In the genomic region with DNA sequence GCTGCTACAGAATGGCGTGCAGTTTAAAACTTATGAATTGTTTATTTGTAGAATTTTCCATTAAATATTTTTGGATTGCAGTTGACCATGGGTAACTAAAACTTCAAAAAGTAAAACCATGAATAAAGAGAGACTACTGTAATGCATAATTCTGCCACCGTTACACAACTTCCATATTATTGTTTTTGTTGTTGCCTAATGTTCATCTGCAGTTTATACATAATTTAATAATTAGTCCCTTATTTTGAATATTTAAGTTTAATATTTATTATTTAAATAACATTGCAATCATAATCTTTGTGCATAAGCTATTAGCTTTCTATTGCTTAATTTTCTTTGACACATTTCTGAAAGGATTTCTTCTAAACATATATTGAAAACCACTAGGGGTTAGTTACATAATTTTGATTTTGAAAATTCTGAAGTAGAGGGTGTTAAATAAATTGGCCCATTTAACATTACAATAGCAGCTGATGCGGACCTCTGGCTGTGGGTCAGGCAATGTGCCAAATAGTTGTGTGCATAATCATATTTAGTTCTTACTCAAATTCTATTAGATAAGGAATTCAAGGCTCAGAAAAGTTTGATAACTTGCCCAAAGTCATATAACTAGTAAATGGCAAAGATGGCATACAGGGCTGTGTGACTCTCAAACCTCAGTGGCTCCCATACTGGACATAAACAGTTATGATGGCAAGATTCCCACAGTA, we compare ENCODE assay signal across 12 cellular contexts. TPM values are rescaled to one million over a fixed set of nuclear protein-coding genes. Genes with fewer than 3 reads are reported as not detected.
DNase-seq lines count a peak whose midpoint lies in the region; ATAC-seq, FAIRE-seq and TF ChIP-seq lines count a peak whose summit lies in the region.
"Had no signal": no experiment of that assay in that cellular context is flagged by ENCODE, and none has a peak within 500 bp of the region (broad histone marks: within the 10 kb centered on the region; RNA-seq: fewer than 3 reads in every experiment).

No MANE protein-coding gene starts in this region.

- H2BK5ac ChIP-seq in H9 (ENCODE audit: insufficient read length, low read length): no peak overlapping the region

- no peak overlapping the region for H4K5ac ChIP-seq in H9 (ENCODE audit: insufficient read length, low read depth, low read length)

- H3K27me3 ChIP-seq in HepG2 (ENCODE audit: control insufficient read depth in 1 of 2, insufficient read depth in 2 of 2, low read length in 2 of 2) (peaks cover 0 to 17% of the 10 kb centered on the region in 2 experiments; a peak in 2 of 5 replicates), right lobe of liver (no peaks in the 10 kb centered on the region), neural progenitor cell (no peaks in the 10 kb centered on the region), H9 (ENCODE audit: insufficient read depth, low read length) (no peaks in the 10 kb centered on the region), right cardiac atrium (ENCODE audit: control insufficient read depth, insufficient read depth) (no peaks in the 10 kb centered on the region)

- H3K56ac ChIP-seq in H9 (ENCODE audit: insufficient read length, low read depth, low read length): no peak overlapping the region

- no peak overlapping the region for H2BK12ac ChIP-seq in H9 (ENCODE audit: insufficient read length, low read depth, low read length)

- no peak overlapping the region for H2BK20ac ChIP-seq in H9 (ENCODE audit: low read depth, low read length, poor library complexity, severe bottlenecking)

- no peak overlapping the region for H3K23ac ChIP-seq in H9 (ENCODE audit: insufficient read length, low read depth, low read length)

- H3K36me3 ChIP-seq in HepG2 (replicated peaks in 1 of 2; ENCODE audit: control insufficient read depth in 1 of 2, insufficient read depth in 2 of 2, low read length in 2 of 2) (no peaks in the 10 kb centered on the region), right lobe of liver (no peaks in the 10 kb centered on the region), neural progenitor cell (no peaks in the 10 kb centered on the region)

- H3K4me1 ChIP-seq in HepG2 (ENCODE audit: insufficient read depth, low read length) (peaks cover 11% of the 10 kb centered on the region; the same call in 1 of the 2 replicates), right lobe of liver (no peaks in the 10 kb centered on the region), neural progenitor cell (no peaks in the 10 kb centered on the region), H9 (ENCODE audit: insufficient read depth, low read length) (no peaks in the 10 kb centered on the region), right cardiac atrium (ENCODE audit: control insufficient read depth, insufficient read depth, low read length) (peaks cover 2% of the 10 kb centered on the region)

- H3K4me1 Mint-ChIP-seq in neural progenitor cell (no peaks in the 10 kb centered on the region), H9 (no peaks in the 10 kb centered on the region)
- H3K4me1 Mint-ChIP-seq: immature natural killer cell had no signal

- TF ChIP-seq CTCF in HepG2 (CRISPR knock-in tag; IDR thresholded peaks at IDR 0.05) (no peak), right lobe of liver (IDR thresholded peaks at IDR 0.05) (no peak), fibroblast of villous mesenchyme (IDR thresholded peaks at IDR 0.05; ENCODE audit: insufficient read depth, low read depth, low read length) (no peak), neural progenitor cell (IDR thresholded peaks at IDR 0.05) (no peak), H9 (conservative IDR thresholded peaks at IDR 0.05) (no peak)

- H3K4ac ChIP-seq in H9 (ENCODE audit: low read depth, low read length): no peak overlapping the region

- no peak for TF ChIP-seq POLR2A in HepG2 (IDR thresholded peaks at IDR 0.05; ENCODE audit: insufficient read depth in 1 of 2, low read depth in 2 of 2, low read length in 2 of 2)
- no peak for TF ChIP-seq POLR2A in right lobe of liver (IDR thresholded peaks at IDR 0.05)

- H3K4me3 Mint-ChIP-seq in neural progenitor cell (no peak overlapping the region), H9 (no peak overlapping the region)
- H3K4me3 Mint-ChIP-seq: immature natural killer cell had no signal

- H3K36me3 Mint-ChIP-seq in neural progenitor cell (peaks cover 4% of the 10 kb centered on the region), H9 (ENCODE audit: insufficient read depth in 1 of 3, low read depth in 3 of 3) (no peaks in the 10 kb centered on the region)
- H3K36me3 Mint-ChIP-seq: immature natural killer cell had no signal

- BruUV-seq in HepG2 (replicated peaks; lab: Mats Ljungman, UMichigan): no TSS peak

- H3K27ac ChIP-seq in HepG2 (ENCODE audit: extremely low read length, insufficient read depth, low read length) (no peak overlapping the region), right lobe of liver (no peak overlapping the region), neural progenitor cell (no peak overlapping the region), H9 (ENCODE audit: insufficient read length, low read depth, low read length) (no peak overlapping the region), right cardiac atrium (ENCODE audit: low read length) (no peak overlapping the region)

- no peaks in the 10 kb centered on the region for H3F3A ChIP-seq in neural progenitor cell (ENCODE audit: low read depth)

- H3K9ac ChIP-seq in HepG2 (ENCODE audit: insufficient read depth, low read depth, low read length) (peak overlapping the region; percentile 1; the same call in 1 of the 2 replicates), neural progenitor cell (no peak overlapping the region), H9 (ENCODE audit: extremely low read depth, insufficient read length, low read length) (no peak overlapping the region)

- TF ChIP-seq EP300 in HepG2 (IDR thresholded peaks at IDR 0.05; ENCODE audit: low read depth in 2 of 2, low read length in 2 of 2) (no peak), HepG2 (CRISPR knock-in tag; IDR thresholded peaks at IDR 0.05; ENCODE audit: borderline replicate concordance) (no peak)

- no peak overlapping the region for H4K8ac ChIP-seq in H9 (replicated peaks; ENCODE audit: insufficient read length, low read depth, low read length)

- H3K27me3 Mint-ChIP-seq in neural progenitor cell (ENCODE audit: insufficient read depth, low read depth): no peaks in the 10 kb centered on the region
- H3K27me3 Mint-ChIP-seq in H9 (ENCODE audit: low read depth): no peaks in the 10 kb centered on the region

- H3K79me2 ChIP-seq in HepG2 (ENCODE audit: insufficient read depth, low read length) (no peaks in the 10 kb centered on the region), neural progenitor cell (ENCODE audit: low read depth) (no peaks in the 10 kb centered on the region), H9 (ENCODE audit: insufficient read depth, low read length) (no peaks in the 10 kb centered on the region)

- H3K27ac Mint-ChIP-seq in neural progenitor cell (no peak overlapping the region), H9 (no peak overlapping the region; a peak in 1 of 7 replicates)
- H3K27ac Mint-ChIP-seq: immature natural killer cell had no signal

- no peak overlapping the region for H2BK15ac ChIP-seq in H9 (ENCODE audit: low read depth, low read length)

- H4K20me1 ChIP-seq in HepG2 (ENCODE audit: insufficient read depth, low read length) (no peaks in the 10 kb centered on the region), neural progenitor cell (ENCODE audit: low read depth) (no peaks in the 10 kb centered on the region), H9 (ENCODE audit: control insufficient read depth, insufficient read depth, insufficient read length) (no peaks in the 10 kb centered on the region)

- intact Hi-C loops in HepG2 (cut with micrococcal nuclease; ENCODE audit: unreplicated experiment): no loop called here
- intact Hi-C loops in right lobe of liver (cut with DNase I): no loop called here
- intact Hi-C loops in right cardiac atrium (cut with DNase I): no loop called here

- H2AK5ac ChIP-seq in H9 (ENCODE audit: insufficient read length, low read length): no peak overlapping the region

- no peaks in the 10 kb centered on the region for H3K79me1 ChIP-seq in H9 (ENCODE audit: insufficient read depth, low read depth, low read length, poor library complexity, severe bottlenecking)

- no peak overlapping the region for H3K18ac ChIP-seq in H9 (ENCODE audit: insufficient read length, low read depth, low read length)

- H3K9me3 ChIP-seq in HepG2 (ENCODE audit: low read length) (no peaks in the 10 kb centered on the region), right lobe of liver (no peaks in the 10 kb centered on the region), neural progenitor cell (ENCODE audit: low read depth) (no peaks in the 10 kb centered on the region), H9 (ENCODE audit: control insufficient read depth, low read depth, low read length) (no peaks in the 10 kb centered on the region), right cardiac atrium (ENCODE audit: control insufficient read depth, low read length) (no peaks in the 10 kb centered on the region)

- in situ Hi-C loops in HepG2 (cut with HindIII; ENCODE audit: extremely low pct_ligation_motif_present, low pct_unique_long_range_greater_than_20kb): no loop called here

- 29% methylated on average over 3 of the region's 3 CpGs for WGBS in HepG2 (ENCODE audit: low lambda C conversion rate)
- WGBS in right lobe of liver (ENCODE audit: insufficient coverage, low coverage, low lambda C conversion rate, missing lambda C conversion rate): 50% methylated on average over 3 of the region's 3 CpGs
- WGBS in H9 (ENCODE audit: extremely low coverage, insufficient read length, low lambda C conversion rate): no CpG with 5 or more reads among the region's 3 CpGs
- WGBS in right cardiac atrium: 51% methylated on average over 3 of the region's 3 CpGs

- H3K4me2 ChIP-seq in HepG2 (ENCODE audit: low read depth, low read length): peak overlapping the region; percentile 52
- H3K4me2 ChIP-seq in neural progenitor cell: no peak overlapping the region
- no peak overlapping the region for H3K4me2 ChIP-seq in H9 (ENCODE audit: insufficient read depth, insufficient read length, low read length)

- FAIRE-seq in HepG2 (lab: Jason Lieb, UNC): no peak

- H2AFZ ChIP-seq in HepG2 (ENCODE audit: low read length) (no peak overlapping the region), neural progenitor cell (replicated peaks) (no peak overlapping the region), H9 (ENCODE audit: low read length) (no peak overlapping the region)

- H3K14ac ChIP-seq in H9 (ENCODE audit: insufficient read depth, low read length): no peak overlapping the region

- no peak for ATAC-seq in HepG2
- ATAC-seq in right lobe of liver: no peak
- no peak for ATAC-seq in GM19328 (IDR thresholded peaks at IDR 0.05; ENCODE audit: unreplicated experiment)
- no peak for ATAC-seq in right cardiac atrium

- POLR2A ChIA-PET in HepG2 (lab: Yijun Ruan, JAX): interaction anchor here (1.0 kb wide), 1 partner anchor 155 kb away, joined by 6 read pairs; no protein-coding TSS in a partner anchor

- H3K9me3 Mint-ChIP-seq in neural progenitor cell (no peaks in the 10 kb centered on the region), H9 (no peaks in the 10 kb centered on the region)
- H3K9me3 Mint-ChIP-seq: immature natural killer cell had no signal

- H3T11ph ChIP-seq in H9 (ENCODE audit: low read length): no peak overlapping the region

- H3K4me3 ChIP-seq in HepG2 (replicated peaks in 1 of 3; ENCODE audit: insufficient read depth in 1 of 3, low read depth in 2 of 3, low read length in 3 of 3) (peak overlapping the region in 2 of 3 experiments; percentile 20 to 23; a peak in 3 of 6 replicates), right lobe of liver (no peak overlapping the region), fibroblast of villous mesenchyme (ENCODE audit: low read depth, low read length) (no peak overlapping the region), neural progenitor cell (no peak overlapping the region), right cardiac atrium (ENCODE audit: low read length) (no peak overlapping the region)

- CTCF ChIA-PET in HepG2 (lab: Yijun Ruan, JAX; ENCODE audit: low intra/inter-chr PET ratio, low total read pairs): no interaction called here

- DNase-seq in HepG2 (ENCODE audit: low spot score) (no peak), right lobe of liver (no peak), SK-N-DZ (ENCODE audit: low spot score) (peak; percentile 13), fibroblast of villous mesenchyme (ENCODE audit: low read depth) (peak; percentile 75), neural progenitor cell (ENCODE audit: low spot score) (no peak), H9 (no peak), right cardiac atrium (no peak)
- DNase-seq: cerebellar nuclear complex; immature natural killer cell; MM.1S; stimulated activated CD8-positive, alpha-beta memory T cell treated with anti-CD3 and anti-CD28 coated beads, Interleukin-4, amount 100 ng/mL, for 48 hours had no signal

- no peaks in the 10 kb centered on the region for H3K23me2 ChIP-seq in H9 (ENCODE audit: insufficient read length, low read depth, low read length, poor library complexity, severe bottlenecking)

- H2BK120ac ChIP-seq in H9 (ENCODE audit: low read depth, low read length, poor library complexity, severe bottlenecking): no peak overlapping the region

- no peak for TF ChIP-seq RAD21 in HepG2 (CRISPR knock-in tag; IDR thresholded peaks at IDR 0.05)

- H4K91ac ChIP-seq in H9 (ENCODE audit: insufficient read length, low read depth, low read length): no peak overlapping the region

RNA-seq across cellular contexts. Expression of gene PPM1E, which starts 31.1 kb away (rescaled TPM):
- total RNA-seq in HepG2 (2016; rRNA removed; fragmentation: Illumina TruSeq; extraction: Trizol): 0.04 TPM in 1 of 2 replicates, not detected in the other
- not detected in 2 replicates for total RNA-seq in HepG2 (2016; cell fraction: cytosol; rRNA removed; fragmentation: Illumina TruSeq; extraction: Trizol; ENCODE audit: low read depth)
- 0.02 TPM in 1 of 2 replicates, not detected in the other for total RNA-seq in HepG2 (2016; cell fraction: insoluble cytoplasmic fraction; rRNA removed; fragmentation: Illumina TruSeq; extraction: Trizol)
- not detected in 2 replicates for total RNA-seq in HepG2 (2016; cell fraction: membrane; rRNA removed; fragmentation: Illumina TruSeq; extraction: Trizol)
- total RNA-seq in HepG2 (2016; cell fraction: nucleus; rRNA removed; fragmentation: Illumina TruSeq; extraction: Trizol): not detected in 2 replicates
- polyA plus RNA-seq in HepG2 (2011; rRNA removed): 0.15 and 0.20 TPM in 2 replicates
- polyA plus RNA-seq in HepG2 (2011; cell fraction: cytosol; rRNA removed): 0.04 and 0.10 TPM in 2 replicates
- 0.08 and 0.12 TPM in 2 replicates for polyA plus RNA-seq in HepG2 (2011; cell fraction: nucleus; rRNA removed)
- polyA plus RNA-seq in HepG2 (2012): 0.03 and 0.12 TPM in 2 replicates
- polyA plus RNA-seq in HepG2 (2016; cell fraction: cytosol; fragmentation: Illumina TruSeq; extraction: Trizol; ENCODE audit: low read depth): not detected in 2 replicates
- 0.03 TPM in 1 of 2 replicates, not detected in the other for polyA plus RNA-seq in HepG2 (2016; cell fraction: insoluble cytoplasmic fraction; fragmentation: Illumina TruSeq; extraction: Trizol; ENCODE audit: low read depth)
- not detected in 2 replicates for polyA plus RNA-seq in HepG2 (2016; cell fraction: membrane; fragmentation: Illumina TruSeq; extraction: Trizol; ENCODE audit: low read depth)
- polyA plus RNA-seq in HepG2 (2016; cell fraction: nucleus; fragmentation: Illumina TruSeq; extraction: Trizol; ENCODE audit: insufficient read depth, low read depth): not detected in 2 replicates
- 0.24 TPM in 1 of 2 replicates, not detected in the other for polyA minus RNA-seq in HepG2 (2011; rRNA and poly(A)+ RNA removed; ENCODE audit: low replicate concordance)
- 0.18 and 0.30 TPM in 2 replicates for polyA minus RNA-seq in HepG2 (2011; cell fraction: cytosol; rRNA and poly(A)+ RNA removed)
- 0.13 and 0.37 TPM in 2 replicates for polyA minus RNA-seq in HepG2 (2011; cell fraction: nucleus; rRNA and poly(A)+ RNA removed)
- 1 to 10 TPM in 3 of 6 experiments, under 1 TPM in 3; 0.61 to 1.3 (median 0.97) TPM for total RNA-seq in right lobe of liver
- 19.4 and 22.1 TPM in 2 replicates for polyA plus RNA-seq in SK-N-DZ (2014; cell fraction: cytosol; rRNA removed)
- 13.4 and 17.3 TPM in 2 replicates for polyA plus RNA-seq in SK-N-DZ (2014; cell fraction: nucleus; rRNA removed)
- under 0.01 TPM in 2 replicates for total RNA-seq in fibroblast of villous mesenchyme
- total RNA-seq in neural progenitor cell (ENCODE audit: low replicate concordance): 13.2 and 18.8 TPM in 2 replicates
- total RNA-seq in H9 (2021): 7.1 and 7.3 TPM in 2 replicates
- 1 to 10 TPM in 3 of 4 donors, under 1 TPM in 1; 0.78 to 2.6 (median 2.3) TPM for total RNA-seq in right cardiac atrium
- 1.3 TPM for polyA plus RNA-seq in right cardiac atrium
- polyA plus RNA-seq: immature natural killer cell had no signal

Comparison
In these comparisons a context has a peak if more than half of its experiments do, and no peak if none do; other contexts are left out.
1. H3K4me3 ChIP-seq: peak in HepG2 (2 of 3); none in right lobe of liver (0 of 3), fibroblast of villous mesenchyme (single experiment), neural progenitor cell (single experiment) and right cardiac atrium (single experiment).
2. DNase-seq: peak in SK-N-DZ (single experiment) and fibroblast of villous mesenchyme (single experiment); none in HepG2 (single experiment), right lobe of liver (0 of 3), neural progenitor cell (single experiment), H9 (single experiment) and right cardiac atrium (0 of 3).